ENCODE assay signal across 1 cellular context in the genomic region with DNA sequence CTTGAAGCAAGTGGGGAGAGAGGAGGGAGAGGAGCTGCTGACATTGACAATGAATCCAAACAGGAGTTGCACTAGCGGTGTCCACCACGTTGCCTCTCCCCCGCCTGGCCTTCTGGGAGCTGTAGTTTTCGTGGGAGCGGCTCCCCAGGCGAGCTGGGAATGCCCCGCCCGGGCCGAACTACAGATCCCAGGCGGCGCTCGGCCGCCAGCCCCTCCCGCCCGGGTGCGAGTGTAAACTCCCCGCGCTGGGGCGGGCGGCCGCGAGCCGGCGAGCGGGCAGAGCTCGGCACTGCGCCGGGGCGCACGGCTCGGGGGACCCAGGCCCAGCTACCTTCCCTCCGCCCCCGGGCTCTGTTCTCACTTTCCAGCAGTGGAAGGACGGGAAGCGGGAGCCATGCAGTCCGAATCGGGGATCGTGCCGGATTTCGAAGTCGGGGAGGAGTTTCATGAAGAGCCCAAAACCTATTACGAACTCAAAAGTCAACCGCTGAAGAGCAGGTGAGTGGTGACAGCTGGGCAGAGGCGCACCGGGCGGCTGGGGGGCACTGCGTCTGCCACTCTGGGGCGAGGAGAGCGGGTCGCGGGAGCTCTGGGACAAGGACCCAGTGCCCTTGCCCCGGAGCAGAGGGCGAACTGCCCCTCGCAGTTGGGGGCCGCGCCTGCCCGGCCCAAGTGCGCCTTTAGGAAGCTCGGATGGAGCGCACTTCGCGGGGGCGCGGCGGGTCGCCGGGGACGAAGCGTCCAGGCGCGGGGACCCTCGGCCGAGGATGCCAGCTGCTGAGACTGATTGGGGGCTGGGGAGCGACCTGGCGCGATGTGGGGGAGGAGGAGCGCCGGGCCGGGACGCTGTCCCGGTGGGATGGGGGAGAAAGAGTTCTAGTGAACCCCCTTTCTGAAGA.
A peak's percentile ranks its signal among the peaks of the same experiment; 100 is the strongest.
TF ChIP-seq lines count a peak whose summit lies in the region.

A gene with protein sequence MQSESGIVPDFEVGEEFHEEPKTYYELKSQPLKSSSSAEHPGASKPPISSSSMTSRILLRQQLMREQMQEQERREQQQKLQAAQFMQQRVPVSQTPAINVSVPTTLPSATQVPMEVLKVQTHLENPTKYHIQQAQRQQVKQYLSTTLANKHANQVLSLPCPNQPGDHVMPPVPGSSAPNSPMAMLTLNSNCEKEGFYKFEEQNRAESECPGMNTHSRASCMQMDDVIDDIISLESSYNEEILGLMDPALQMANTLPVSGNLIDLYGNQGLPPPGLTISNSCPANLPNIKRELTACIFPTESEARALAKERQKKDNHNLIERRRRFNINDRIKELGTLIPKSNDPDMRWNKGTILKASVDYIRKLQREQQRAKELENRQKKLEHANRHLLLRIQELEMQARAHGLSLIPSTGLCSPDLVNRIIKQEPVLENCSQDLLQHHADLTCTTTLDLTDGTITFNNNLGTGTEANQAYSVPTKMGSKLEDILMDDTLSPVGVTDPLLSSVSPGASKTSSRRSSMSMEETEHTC (plus strand): TSS at position 261 of the 899 bp plus-strand sequence. CDS start 134 bp downstream, at position 395.

TF ChIP-seq in K562, 482 proteins besides CTCF, POLR2A, EP300 and RAD21 (continued from another document and continues in another):
- TF ChIP-seq, protein P1, sequence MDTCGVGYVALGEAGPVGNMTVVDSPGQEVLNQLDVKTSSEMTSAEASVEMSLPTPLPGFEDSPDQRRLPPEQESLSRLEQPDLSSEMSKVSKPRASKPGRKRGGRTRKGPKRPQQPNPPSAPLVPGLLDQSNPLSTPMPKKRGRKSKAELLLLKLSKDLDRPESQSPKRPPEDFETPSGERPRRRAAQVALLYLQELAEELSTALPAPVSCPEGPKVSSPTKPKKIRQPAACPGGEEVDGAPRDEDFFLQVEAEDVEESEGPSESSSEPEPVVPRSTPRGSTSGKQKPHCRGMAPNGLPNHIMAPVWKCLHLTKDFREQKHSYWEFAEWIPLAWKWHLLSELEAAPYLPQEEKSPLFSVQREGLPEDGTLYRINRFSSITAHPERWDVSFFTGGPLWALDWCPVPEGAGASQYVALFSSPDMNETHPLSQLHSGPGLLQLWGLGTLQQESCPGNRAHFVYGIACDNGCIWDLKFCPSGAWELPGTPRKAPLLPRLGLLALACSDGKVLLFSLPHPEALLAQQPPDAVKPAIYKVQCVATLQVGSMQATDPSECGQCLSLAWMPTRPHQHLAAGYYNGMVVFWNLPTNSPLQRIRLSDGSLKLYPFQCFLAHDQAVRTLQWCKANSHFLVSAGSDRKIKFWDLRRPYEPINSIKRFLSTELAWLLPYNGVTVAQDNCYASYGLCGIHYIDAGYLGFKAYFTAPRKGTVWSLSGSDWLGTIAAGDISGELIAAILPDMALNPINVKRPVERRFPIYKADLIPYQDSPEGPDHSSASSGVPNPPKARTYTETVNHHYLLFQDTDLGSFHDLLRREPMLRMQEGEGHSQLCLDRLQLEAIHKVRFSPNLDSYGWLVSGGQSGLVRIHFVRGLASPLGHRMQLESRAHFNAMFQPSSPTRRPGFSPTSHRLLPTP (IDR thresholded peaks at IDR 0.05; ENCODE audit: borderline replicate concordance, extremely low read depth, insufficient read length): no peak
- TF ChIP-seq, protein P2, sequence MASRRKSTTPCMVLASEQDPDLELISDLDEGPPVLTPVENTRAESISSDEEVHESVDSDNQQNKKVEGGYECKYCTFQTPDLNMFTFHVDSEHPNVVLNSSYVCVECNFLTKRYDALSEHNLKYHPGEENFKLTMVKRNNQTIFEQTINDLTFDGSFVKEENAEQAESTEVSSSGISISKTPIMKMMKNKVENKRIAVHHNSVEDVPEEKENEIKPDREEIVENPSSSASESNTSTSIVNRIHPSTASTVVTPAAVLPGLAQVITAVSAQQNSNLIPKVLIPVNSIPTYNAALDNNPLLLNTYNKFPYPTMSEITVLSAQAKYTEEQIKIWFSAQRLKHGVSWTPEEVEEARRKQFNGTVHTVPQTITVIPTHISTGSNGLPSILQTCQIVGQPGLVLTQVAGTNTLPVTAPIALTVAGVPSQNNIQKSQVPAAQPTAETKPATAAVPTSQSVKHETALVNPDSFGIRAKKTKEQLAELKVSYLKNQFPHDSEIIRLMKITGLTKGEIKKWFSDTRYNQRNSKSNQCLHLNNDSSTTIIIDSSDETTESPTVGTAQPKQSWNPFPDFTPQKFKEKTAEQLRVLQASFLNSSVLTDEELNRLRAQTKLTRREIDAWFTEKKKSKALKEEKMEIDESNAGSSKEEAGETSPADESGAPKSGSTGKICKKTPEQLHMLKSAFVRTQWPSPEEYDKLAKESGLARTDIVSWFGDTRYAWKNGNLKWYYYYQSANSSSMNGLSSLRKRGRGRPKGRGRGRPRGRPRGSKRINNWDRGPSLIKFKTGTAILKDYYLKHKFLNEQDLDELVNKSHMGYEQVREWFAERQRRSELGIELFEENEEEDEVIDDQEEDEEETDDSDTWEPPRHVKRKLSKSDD (conservative IDR thresholded peaks at IDR 0.05; ENCODE audit: low read length): no peak
- TF ChIP-seq HDAC6 (IDR thresholded peaks at IDR 0.05; ENCODE audit: low read depth, low read length) (no peak), CEBPB (tag; IDR thresholded peaks at IDR 0.05) (no peak), ZKSCAN3 (CRISPR knock-in tag; IDR thresholded peaks at IDR 0.05) (no peak), ZNF609 (CRISPR knock-in tag; IDR thresholded peaks at IDR 0.05; ENCODE audit: borderline replicate concordance) (no peak), MYC (IDR thresholded peaks at IDR 0.05; ENCODE audit: low read depth, low read length) (peak; percentile 90), MYC (CRISPR knock-in tag; IDR thresholded peaks at IDR 0.05; ENCODE audit: borderline replicate concordance, low read depth) (no peak), PTTG1 (tag; IDR thresholded peaks at IDR 0.05; ENCODE audit: low read depth) (no peak), HCFC1 (IDR thresholded peaks at IDR 0.05; ENCODE audit: low read depth, low read length) (peak; percentile 94), IFI16 (CRISPR knock-in tag; IDR thresholded peaks at IDR 0.05) (no peak), ZKSCAN1 (IDR thresholded peaks at IDR 0.05; ENCODE audit: low read depth, low read length) (no peak), GABPB1 (CRISPR knock-in tag; IDR thresholded peaks at IDR 0.05) (peak; percentile 36; the same call in 1 of the 2 replicates), SETDB1 (IDR thresholded peaks at IDR 0.05; ENCODE audit: low read length) (no peak), USF2 (CRISPR knock-in tag; IDR thresholded peaks at IDR 0.05) (0 out of 2 replicates have a peak, but pooled peaks have one; percentile 35), NFIC (IDR thresholded peaks at IDR 0.05) (no peak), GTF2E2 (tag; IDR thresholded peaks at IDR 0.05) (no peak), ETS1 (conservative IDR thresholded peaks at IDR 0.05; ENCODE audit: control insufficient read depth, low read depth, low read length) (peak; percentile 96; the same call in 1 of the 2 replicates), POLR2AphosphoS2 (IDR thresholded peaks at IDR 0.05; ENCODE audit: low read length) (no peak), ZNF384 (IDR thresholded peaks at IDR 0.05; ENCODE audit: low read depth, low read length) (no peak), SIX5 (IDR thresholded peaks at IDR 0.05; ENCODE audit: borderline replicate concordance in 1 of 2, insufficient read depth in 1 of 2, low read depth in 1 of 2, low read length in 2 of 2) (peak; percentile 86 to 88)
- TF ChIP-seq, protein P3, sequence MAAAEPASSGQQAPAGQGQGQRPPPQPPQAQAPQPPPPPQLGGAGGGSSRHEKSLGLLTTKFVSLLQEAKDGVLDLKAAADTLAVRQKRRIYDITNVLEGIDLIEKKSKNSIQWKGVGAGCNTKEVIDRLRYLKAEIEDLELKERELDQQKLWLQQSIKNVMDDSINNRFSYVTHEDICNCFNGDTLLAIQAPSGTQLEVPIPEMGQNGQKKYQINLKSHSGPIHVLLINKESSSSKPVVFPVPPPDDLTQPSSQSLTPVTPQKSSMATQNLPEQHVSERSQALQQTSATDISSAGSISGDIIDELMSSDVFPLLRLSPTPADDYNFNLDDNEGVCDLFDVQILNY (CRISPR knock-in tag; IDR thresholded peaks at IDR 0.05): no peak
- TF ChIP-seq, protein P4, sequence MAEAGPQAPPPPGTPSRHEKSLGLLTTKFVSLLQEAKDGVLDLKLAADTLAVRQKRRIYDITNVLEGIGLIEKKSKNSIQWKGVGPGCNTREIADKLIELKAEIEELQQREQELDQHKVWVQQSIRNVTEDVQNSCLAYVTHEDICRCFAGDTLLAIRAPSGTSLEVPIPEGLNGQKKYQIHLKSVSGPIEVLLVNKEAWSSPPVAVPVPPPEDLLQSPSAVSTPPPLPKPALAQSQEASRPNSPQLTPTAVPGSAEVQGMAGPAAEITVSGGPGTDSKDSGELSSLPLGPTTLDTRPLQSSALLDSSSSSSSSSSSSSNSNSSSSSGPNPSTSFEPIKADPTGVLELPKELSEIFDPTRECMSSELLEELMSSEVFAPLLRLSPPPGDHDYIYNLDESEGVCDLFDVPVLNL (CRISPR knock-in tag; IDR thresholded peaks at IDR 0.05; ENCODE audit: low read depth): no peak
- TF ChIP-seq, protein P5, sequence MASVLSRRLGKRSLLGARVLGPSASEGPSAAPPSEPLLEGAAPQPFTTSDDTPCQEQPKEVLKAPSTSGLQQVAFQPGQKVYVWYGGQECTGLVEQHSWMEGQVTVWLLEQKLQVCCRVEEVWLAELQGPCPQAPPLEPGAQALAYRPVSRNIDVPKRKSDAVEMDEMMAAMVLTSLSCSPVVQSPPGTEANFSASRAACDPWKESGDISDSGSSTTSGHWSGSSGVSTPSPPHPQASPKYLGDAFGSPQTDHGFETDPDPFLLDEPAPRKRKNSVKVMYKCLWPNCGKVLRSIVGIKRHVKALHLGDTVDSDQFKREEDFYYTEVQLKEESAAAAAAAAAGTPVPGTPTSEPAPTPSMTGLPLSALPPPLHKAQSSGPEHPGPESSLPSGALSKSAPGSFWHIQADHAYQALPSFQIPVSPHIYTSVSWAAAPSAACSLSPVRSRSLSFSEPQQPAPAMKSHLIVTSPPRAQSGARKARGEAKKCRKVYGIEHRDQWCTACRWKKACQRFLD (CRISPR knock-in tag; IDR thresholded peaks at IDR 0.05): peak; percentile 88; the same call in 1 of the 2 replicates
